13 cellular contexts compared by ENCODE assay signal in genomic region chr5:142644127-142644526, GRCh38. TPM values are rescaled to one million over a fixed set of nuclear protein-coding genes. Genes with fewer than 3 reads are reported as not detected.
A peak's percentile ranks its signal among the peaks of the same experiment; 100 is the strongest.
DNase-seq lines count a peak whose midpoint lies in the region; ATAC-seq and TF ChIP-seq lines count a peak whose summit lies in the region.
"Had no signal": no experiment of that assay in that cellular context is flagged by ENCODE, and none has a peak within 500 bp of the region (broad histone marks: within the 10 kb centered on the region; RNA-seq: fewer than 3 reads in every experiment).

No MANE protein-coding gene starts in this region.

- 60 to 61% methylated on average over 5 of the region's 5 CpGs for WGBS in GM23248 (ENCODE audit: low coverage in 1 of 2, low lambda C conversion rate in 2 of 2, missing lambda C conversion rate in 2 of 2), 2 experiments
- 60 to 74% methylated on average over 5 of the region's 5 CpGs for WGBS in aorta, 2 donors

- H3K4me3 ChIP-seq in GM23248 (no peak overlapping the region), skeletal muscle satellite cell (ENCODE audit: low read length) (no peak overlapping the region), aorta (ENCODE audit: low read length in 2 of 2) (no peak overlapping the region)
- H3K4me3 ChIP-seq: SK-N-MC had no signal

- no peaks in the 10 kb centered on the region for H3K9me2 ChIP-seq in GM23248 (ENCODE audit: insufficient read depth)

- H3K27me3 ChIP-seq in GM23248 (replicated peaks; ENCODE audit: insufficient read depth) (no peaks in the 10 kb centered on the region), foreskin keratinocyte (no peaks in the 10 kb centered on the region), skeletal muscle satellite cell (ENCODE audit: control insufficient read depth, insufficient read depth, low read length) (no peaks in the 10 kb centered on the region), aorta (ENCODE audit: control insufficient read depth in 1 of 2, insufficient read depth in 2 of 2, low read length in 1 of 2) (no peaks in the 10 kb centered on the region)

- ATAC-seq in SK-N-SH treated with all-trans-retinoic acid at 6 μM for 48 hours: peak; percentile 8
- peak; percentile 59 for ATAC-seq in foreskin keratinocyte
- no peak for ATAC-seq in aorta (ENCODE audit: low FRiP score)
- ATAC-seq in HG03045 (IDR thresholded peaks at IDR 0.05; ENCODE audit: unreplicated experiment): no peak
- ATAC-seq in GM18502 (IDR thresholded peaks at IDR 0.05; ENCODE audit: poor library complexity, unreplicated experiment): no peak
- no peak for ATAC-seq in HG03439 (IDR thresholded peaks at IDR 0.05; ENCODE audit: unreplicated experiment)

- peaks cover 35% of the 10 kb centered on the region for H3K4me1 ChIP-seq in GM23248 (ENCODE audit: insufficient read depth)
- H3K4me1 ChIP-seq in foreskin keratinocyte: peaks cover 14% of the 10 kb centered on the region
- H3K4me1 ChIP-seq in skeletal muscle satellite cell (ENCODE audit: control insufficient read depth, insufficient read depth, low read length): peaks cover 23% of the 10 kb centered on the region
- peaks cover 6% of the 10 kb centered on the region in 2 donors for H3K4me1 ChIP-seq in aorta (ENCODE audit: control insufficient read depth in 1 of 2, insufficient read depth in 2 of 2, low read length in 2 of 2)

- H3K9ac ChIP-seq in GM23248 (no peak overlapping the region), skeletal muscle satellite cell (ENCODE audit: low read depth, low read length) (peak overlapping the region; percentile 56)

- intact Hi-C loops in aorta (cut with DNase I): no loop called here

- in situ Hi-C loops in GM23248 (cut with MboI): no loop called here

- H3K4me2 ChIP-seq in GM23248 (ENCODE audit: unreplicated experiment): peak overlapping the region; percentile 53
- H3K4me2 ChIP-seq in skeletal muscle satellite cell (ENCODE audit: low read length): peak overlapping the region; percentile 63

- peaks cover 24% of the 10 kb centered on the region for H3F3A ChIP-seq in GM23248 (ENCODE audit: insufficient read depth)

- H3K27ac ChIP-seq in GM23248 (peak overlapping the region; percentile 82), foreskin keratinocyte (peak overlapping the region; percentile 56), aorta (ENCODE audit: low read depth in 1 of 2, low read length in 2 of 2) (peak overlapping the region in 1 of 2 donors; percentile 32)
- H3K27ac ChIP-seq: SK-N-MC had no signal

- no peak overlapping the region for H2AFZ ChIP-seq in GM23248

- no peaks in the 10 kb centered on the region for H4K20me1 ChIP-seq in GM23248 (ENCODE audit: insufficient read depth)

- no peaks in the 10 kb centered on the region for H3K9me3 ChIP-seq in GM23248 (ENCODE audit: low read depth)
- H3K9me3 ChIP-seq in skeletal muscle satellite cell (replicated peaks; ENCODE audit: low read length): no peaks in the 10 kb centered on the region
- H3K9me3 ChIP-seq in aorta (ENCODE audit: control insufficient read depth, low read length): no peaks in the 10 kb centered on the region

- DNase-seq in GM23248 (peak; percentile 72), foreskin keratinocyte (peak; percentile 62 to 75), aorta (no peak)
- DNase-seq: activated naive CD4-positive, alpha-beta T cell treated with anti-CD3 and anti-CD28 coated beads, Interleukin-2, amount 10 ng/mL, durations not matched to agents 7 days and 5 days; DMS 273 treated with DMSO at 0.1 percent for 48 hours; H7; stimulated activated CD4-positive, alpha-beta T cell treated with anti-CD3 and anti-CD28 coated beads, Interleukin-12 subunit alpha, Interleukin-12 subunit beta, amount 100 ng/mL, for 4 hours had no signal

- H3K36me3 ChIP-seq in GM23248 (ENCODE audit: low read depth): no peaks in the 10 kb centered on the region
- H3K36me3 ChIP-seq in skeletal muscle satellite cell (ENCODE audit: insufficient read depth, low read length): no peaks in the 10 kb centered on the region
- H3K36me3 ChIP-seq in aorta (ENCODE audit: control insufficient read depth in 1 of 2, insufficient read depth in 2 of 2, low read length in 1 of 2): no peaks in the 10 kb centered on the region

- TF ChIP-seq CTCF in foreskin keratinocyte (conservative IDR thresholded peaks at IDR 0.05): no peak

- H3K79me2 ChIP-seq in GM23248 (ENCODE audit: insufficient read depth): no peaks in the 10 kb centered on the region

TF ChIP-seq in SK-N-SH treated with all-trans-retinoic acid at 6 μM for 48 hours, 23 proteins besides CTCF, POLR2A, EP300 and RAD21:
- TF ChIP-seq ZFP30 (CRISPR knock-in tag; IDR thresholded peaks at IDR 0.05): no peak
- no peak for TF ChIP-seq OSR1 (CRISPR knock-in tag; IDR thresholded peaks at IDR 0.05)
- TF ChIP-seq, protein P1, sequence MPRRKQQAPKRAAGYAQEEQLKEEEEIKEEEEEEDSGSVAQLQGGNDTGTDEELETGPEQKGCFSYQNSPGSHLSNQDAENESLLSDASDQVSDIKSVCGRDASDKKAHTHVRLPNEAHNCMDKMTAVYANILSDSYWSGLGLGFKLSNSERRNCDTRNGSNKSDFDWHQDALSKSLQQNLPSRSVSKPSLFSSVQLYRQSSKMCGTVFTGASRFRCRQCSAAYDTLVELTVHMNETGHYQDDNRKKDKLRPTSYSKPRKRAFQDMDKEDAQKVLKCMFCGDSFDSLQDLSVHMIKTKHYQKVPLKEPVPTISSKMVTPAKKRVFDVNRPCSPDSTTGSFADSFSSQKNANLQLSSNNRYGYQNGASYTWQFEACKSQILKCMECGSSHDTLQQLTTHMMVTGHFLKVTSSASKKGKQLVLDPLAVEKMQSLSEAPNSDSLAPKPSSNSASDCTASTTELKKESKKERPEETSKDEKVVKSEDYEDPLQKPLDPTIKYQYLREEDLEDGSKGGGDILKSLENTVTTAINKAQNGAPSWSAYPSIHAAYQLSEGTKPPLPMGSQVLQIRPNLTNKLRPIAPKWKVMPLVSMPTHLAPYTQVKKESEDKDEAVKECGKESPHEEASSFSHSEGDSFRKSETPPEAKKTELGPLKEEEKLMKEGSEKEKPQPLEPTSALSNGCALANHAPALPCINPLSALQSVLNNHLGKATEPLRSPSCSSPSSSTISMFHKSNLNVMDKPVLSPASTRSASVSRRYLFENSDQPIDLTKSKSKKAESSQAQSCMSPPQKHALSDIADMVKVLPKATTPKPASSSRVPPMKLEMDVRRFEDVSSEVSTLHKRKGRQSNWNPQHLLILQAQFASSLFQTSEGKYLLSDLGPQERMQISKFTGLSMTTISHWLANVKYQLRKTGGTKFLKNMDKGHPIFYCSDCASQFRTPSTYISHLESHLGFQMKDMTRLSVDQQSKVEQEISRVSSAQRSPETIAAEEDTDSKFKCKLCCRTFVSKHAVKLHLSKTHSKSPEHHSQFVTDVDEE (CRISPR knock-in tag; IDR thresholded peaks at IDR 0.05): no peak
- TF ChIP-seq CSRNP3 (CRISPR knock-in tag; IDR thresholded peaks at IDR 0.05): no peak
- TF ChIP-seq ZC3H10 (CRISPR knock-in tag; IDR thresholded peaks at IDR 0.05): no peak
- no peak for TF ChIP-seq PPARA (CRISPR knock-in tag; IDR thresholded peaks at IDR 0.05; ENCODE audit: borderline replicate concordance)
- TF ChIP-seq GLIS3 (CRISPR knock-in tag; IDR thresholded peaks at IDR 0.05): no peak
- TF ChIP-seq CSDC2 (CRISPR knock-in tag; IDR thresholded peaks at IDR 0.05): no peak
- no peak for TF ChIP-seq ZNF8 (CRISPR knock-in tag; IDR thresholded peaks at IDR 0.05)
- no peak for TF ChIP-seq BACH2 (CRISPR knock-in tag; IDR thresholded peaks at IDR 0.05; ENCODE audit: borderline replicate concordance)

RNA-seq across cellular contexts. Expression of gene FGF1, which starts 41.8 kb away (rescaled TPM):
- total RNA-seq in GM23248 (2014; rRNA removed; shearing (Covaris generic)): 9.2 and 13.8 TPM in 2 replicates
- polyA plus RNA-seq in GM23248 (2016; fragmentation: Nextera tagmentation; extraction: Ambion mirVana) (27.7 and 29.6 TPM in 2 replicates), foreskin keratinocyte (1.4 TPM in 2 replicates), aorta (10 to 100 TPM; 19.8 to 44.2 TPM)
- total RNA-seq in foreskin keratinocyte (0.65 and 1.0 TPM in 2 replicates), aorta (10 to 100 TPM; 24.4 to 25.6 TPM)
- total RNA-seq in skeletal muscle satellite cell (2012; rRNA removed): 1.5 TPM in 2 replicates

Comparison
In these comparisons a context has a peak if more than half of its experiments do, and no peak if none do; other contexts are left out.
1. DNase-seq: peak in GM23248 (single experiment) and foreskin keratinocyte (2 of 2); none in aorta (0 of 2).
2. ATAC-seq: peak in SK-N-SH treated with all-trans-retinoic acid at 6 μM for 48 hours (single experiment) and foreskin keratinocyte (single experiment); none in aorta (single experiment), HG03045 (single experiment), GM18502 (single experiment) and HG03439 (single experiment).